Comparison of ENCODE assay signal across 21 cellular contexts in genomic region chr19:9862897-9863296, GRCh38. TPM values are rescaled to one million over a fixed set of nuclear protein-coding genes. Genes with fewer than 3 reads are reported as not detected.
A peak's percentile ranks its signal among the peaks of the same experiment; 100 is the strongest.
DNase-seq lines count a peak whose midpoint lies in the region; ATAC-seq and TF ChIP-seq lines count a peak whose summit lies in the region.
"Had no signal": no experiment of that assay in that cellular context is flagged by ENCODE, and none has a peak within 500 bp of the region (broad histone marks: within the 10 kb centered on the region; RNA-seq: fewer than 3 reads in every experiment).

No MANE protein-coding gene starts in this region.

- H3K27me3 Mint-ChIP-seq in activated naive CD4-positive, alpha-beta T cell treated with anti-CD3 and anti-CD28 coated beads, Interleukin-2, amount 10 ng/mL, durations not matched to agents 7 days and 5 days, result peaks cover 3% of the 10 kb centered on the region
- H3K27me3 Mint-ChIP-seq in activated CD8-positive, alpha-beta T cell treated with anti-CD3 and anti-CD28 coated beads, Interleukin-2, amount 10 ng/mL, durations not matched to agents 7 days and 5 days (ENCODE audit: low read depth), result no peaks in the 10 kb centered on the region
- H3K27me3 Mint-ChIP-seq in effector memory CD8-positive, alpha-beta T cell, result no peaks in the 10 kb centered on the region
- H3K27me3 Mint-ChIP-seq: activated B cell treated with CpG ODN at 0.5 μM for 24 hours had no signal

- no peak overlapping the region for H3K27ac ChIP-seq in SJCRH30
- no peak overlapping the region for H3K27ac ChIP-seq in suprapubic skin
- H3K27ac ChIP-seq: C4-2B, esophagus muscularis mucosa, gastroesophageal sphincter, GM23248, SK-N-MC had no signal

- TF ChIP-seq EP300 in suprapubic skin (IDR thresholded peaks at IDR 0.05), result no peak

- H3K36me3 ChIP-seq in SJCRH30, result no peaks in the 10 kb centered on the region
- peaks cover 8% of the 10 kb centered on the region for H3K36me3 ChIP-seq in suprapubic skin
- H3K36me3 ChIP-seq: esophagus muscularis mucosa had no signal

- WGBS in suprapubic skin, result 75% methylated on average over 8 of the region's 8 CpGs

- H3K27me3 ChIP-seq in SJCRH30, result no peaks in the 10 kb centered on the region
- H3K27me3 ChIP-seq in suprapubic skin, result no peaks in the 10 kb centered on the region
- H3K27me3 ChIP-seq: esophagus muscularis mucosa, gastroesophageal sphincter had no signal

- DNase-seq in activated naive CD4-positive, alpha-beta T cell treated with anti-CD3 and anti-CD28 coated beads, Interleukin-2, amount 10 ng/mL, durations not matched to agents 7 days and 5 days, result peak; percentile 56
- no peak for DNase-seq in activated naive CD4-positive, alpha-beta T cell treated with anti-CD3 and anti-CD28 coated beads, Interleukin-2, amount 50 U/mL, for 16 hours
- peak; percentile 59 for DNase-seq in activated CD8-positive, alpha-beta T cell treated with anti-CD3 and anti-CD28 coated beads, Interleukin-2, amount 10 ng/mL, durations not matched to agents 7 days and 5 days
- no peak for DNase-seq in effector memory CD8-positive, alpha-beta T cell
- DNase-seq in KG1 (lab: John Stamatoyannopoulos, UW) (no peak), SJCRH30 (no peak), suprapubic skin (ENCODE audit: low spot score in 2 of 2) (no peak)
- DNase-seq: activated B cell treated with CpG ODN at 0.5 μM for 24 hours; amygdala; DMS53; effector CD8-positive, alpha-beta T cell; GM23248; kidney; NCI-H510A; stimulated activated CD4-positive, alpha-beta T cell treated with anti-CD3 and anti-CD28 coated beads, Interleukin-4, amount 100 ng/mL, for 4 hours; T-helper 9 cell had no signal

- H3K4me1 ChIP-seq in SJCRH30 (no peaks in the 10 kb centered on the region), suprapubic skin (no peaks in the 10 kb centered on the region)
- H3K4me1 ChIP-seq: esophagus muscularis mucosa, gastroesophageal sphincter had no signal

- peak; percentile 25 for ATAC-seq in activated CD8-positive, alpha-beta T cell treated with anti-CD3 and anti-CD28 coated beads, Interleukin-2, amount 10 ng/mL, durations not matched to agents 7 days and 5 days
- peak; percentile 32 for ATAC-seq in effector memory CD8-positive, alpha-beta T cell (replicated peaks)
- ATAC-seq: gastroesophageal sphincter had no signal

- H3K27ac Mint-ChIP-seq in activated naive CD4-positive, alpha-beta T cell treated with anti-CD3 and anti-CD28 coated beads, Interleukin-2, amount 10 ng/mL, durations not matched to agents 7 days and 5 days, result peak overlapping the region; percentile 96
- H3K27ac Mint-ChIP-seq in activated CD8-positive, alpha-beta T cell treated with anti-CD3 and anti-CD28 coated beads, Interleukin-2, amount 10 ng/mL, durations not matched to agents 7 days and 5 days, result peak overlapping the region; percentile 95
- peak overlapping the region; percentile 67 to 73 for H3K27ac Mint-ChIP-seq in effector memory CD8-positive, alpha-beta T cell
- H3K27ac Mint-ChIP-seq: activated B cell treated with CpG ODN at 0.5 μM for 24 hours had no signal

- no peak for TF ChIP-seq POLR2A in suprapubic skin (IDR thresholded peaks at IDR 0.05)

- H3K4me3 Mint-ChIP-seq in activated naive CD4-positive, alpha-beta T cell treated with anti-CD3 and anti-CD28 coated beads, Interleukin-2, amount 10 ng/mL, durations not matched to agents 7 days and 5 days, result peak overlapping the region; percentile 89
- H3K4me3 Mint-ChIP-seq in activated CD8-positive, alpha-beta T cell treated with anti-CD3 and anti-CD28 coated beads, Interleukin-2, amount 10 ng/mL, durations not matched to agents 7 days and 5 days, result peak overlapping the region; percentile 82
- H3K4me3 Mint-ChIP-seq in effector memory CD8-positive, alpha-beta T cell, result peak overlapping the region; percentile 7 to 16
- H3K4me3 Mint-ChIP-seq: activated B cell treated with CpG ODN at 0.5 μM for 24 hours had no signal

- CTCF ChIA-PET in activated naive CD4-positive, alpha-beta T cell treated with anti-CD3 and anti-CD28 coated beads, Interleukin-2, amount 10 ng/mL, durations not matched to agents 7 days and 5 days (lab: Charles Lee), result no interaction called here
- CTCF ChIA-PET in activated CD8-positive, alpha-beta T cell treated with anti-CD3 and anti-CD28 coated beads, Interleukin-2, amount 10 ng/mL, durations not matched to agents 7 days and 5 days (lab: Charles Lee), result interaction anchor here (0.9 to 1.4 kb wide), 3 partner anchors 27 to 34 kb away, joined by 3 read pairs; partner anchors contain the start of gene PIN1

- H3K4me3 ChIP-seq in SJCRH30 (no peak overlapping the region), suprapubic skin (no peak overlapping the region)
- H3K4me3 ChIP-seq: esophagus muscularis mucosa, gastroesophageal sphincter, GM23248, lung, SK-N-MC had no signal

- no peaks in the 10 kb centered on the region for H3K9me3 Mint-ChIP-seq in activated naive CD4-positive, alpha-beta T cell treated with anti-CD3 and anti-CD28 coated beads, Interleukin-2, amount 10 ng/mL, durations not matched to agents 7 days and 5 days
- no peaks in the 10 kb centered on the region for H3K9me3 Mint-ChIP-seq in activated CD8-positive, alpha-beta T cell treated with anti-CD3 and anti-CD28 coated beads, Interleukin-2, amount 10 ng/mL, durations not matched to agents 7 days and 5 days (ENCODE audit: insufficient read depth)
- H3K9me3 Mint-ChIP-seq in effector memory CD8-positive, alpha-beta T cell, result no peaks in the 10 kb centered on the region
- H3K9me3 Mint-ChIP-seq: activated B cell treated with CpG ODN at 0.5 μM for 24 hours had no signal

- H3K4me1 Mint-ChIP-seq in activated naive CD4-positive, alpha-beta T cell treated with anti-CD3 and anti-CD28 coated beads, Interleukin-2, amount 10 ng/mL, durations not matched to agents 7 days and 5 days, result peaks cover 93% of the 10 kb centered on the region
- H3K4me1 Mint-ChIP-seq in activated CD8-positive, alpha-beta T cell treated with anti-CD3 and anti-CD28 coated beads, Interleukin-2, amount 10 ng/mL, durations not matched to agents 7 days and 5 days (ENCODE audit: low read depth), result peaks cover 93% of the 10 kb centered on the region
- H3K4me1 Mint-ChIP-seq in effector memory CD8-positive, alpha-beta T cell (ENCODE audit: low read depth in 2 of 2), result peaks cover 43 to 61% of the 10 kb centered on the region in 2 donors

- peaks cover 10% of the 10 kb centered on the region for H3K36me3 Mint-ChIP-seq in activated naive CD4-positive, alpha-beta T cell treated with anti-CD3 and anti-CD28 coated beads, Interleukin-2, amount 10 ng/mL, durations not matched to agents 7 days and 5 days
- H3K36me3 Mint-ChIP-seq in activated CD8-positive, alpha-beta T cell treated with anti-CD3 and anti-CD28 coated beads, Interleukin-2, amount 10 ng/mL, durations not matched to agents 7 days and 5 days (ENCODE audit: low read depth), result peaks cover 16% of the 10 kb centered on the region
- no peaks in the 10 kb centered on the region for H3K36me3 Mint-ChIP-seq in effector memory CD8-positive, alpha-beta T cell (ENCODE audit: insufficient read depth)

- no peaks in the 10 kb centered on the region for H3K9me3 ChIP-seq in SJCRH30 (replicated peaks)
- H3K9me3 ChIP-seq in suprapubic skin, result no peaks in the 10 kb centered on the region
- H3K9me3 ChIP-seq: esophagus muscularis mucosa, gastroesophageal sphincter had no signal

- POLR2A ChIA-PET in activated CD8-positive, alpha-beta T cell treated with anti-CD3 and anti-CD28 coated beads, Interleukin-2, amount 10 ng/mL, durations not matched to agents 7 days and 5 days (lab: Charles Lee), result no interaction called here

- TF ChIP-seq CTCF in suprapubic skin (IDR thresholded peaks at IDR 0.05), result no peak

RNA-seq across cellular contexts. Expression of gene PIN1, which starts 27.8 kb away (rescaled TPM):
- 100 to 1,000 TPM; 114 to 117 TPM for total RNA-seq in activated CD8-positive, alpha-beta T cell treated with anti-CD3 and anti-CD28 coated beads, Interleukin-2, amount 10 ng/mL, durations not matched to agents 7 days and 5 days
- 90.1 and 105 TPM in 2 replicates for total RNA-seq in SJCRH30 (2014; rRNA removed; shearing (Covaris generic))
- total RNA-seq in suprapubic skin, result 10 to 100 TPM; 60.5 to 75.9 (median 65.8) TPM

RNA-seq across cellular contexts. Expression of gene UBL5, which starts 35.2 kb away (rescaled TPM):
- total RNA-seq in activated CD8-positive, alpha-beta T cell treated with anti-CD3 and anti-CD28 coated beads, Interleukin-2, amount 10 ng/mL, durations not matched to agents 7 days and 5 days, result 100 to 1,000 TPM; 383 to 395 TPM
- total RNA-seq in SJCRH30 (2014; rRNA removed; shearing (Covaris generic)), result 250 and 326 TPM in 2 replicates
- 100 to 1,000 TPM; 170 to 337 (median 261) TPM for total RNA-seq in suprapubic skin

RNA-seq across cellular contexts. Expression of gene FBXL12, which starts 44.0 kb away (rescaled TPM):
- total RNA-seq in activated CD8-positive, alpha-beta T cell treated with anti-CD3 and anti-CD28 coated beads, Interleukin-2, amount 10 ng/mL, durations not matched to agents 7 days and 5 days, result 10 to 100 TPM; 26.4 to 29.0 TPM
- total RNA-seq in SJCRH30 (2014; rRNA removed; shearing (Covaris generic)), result 20.0 and 20.6 TPM in 2 replicates
- 10 to 100 TPM; 22.2 to 39.9 (median 29.8) TPM for total RNA-seq in suprapubic skin

Comparison
In these comparisons a context has a peak if more than half of its experiments do, and no peak if none do; other contexts are left out.
1. DNase-seq: peak in activated naive CD4-positive, alpha-beta T cell treated with anti-CD3 and anti-CD28 coated beads, Interleukin-2, amount 10 ng/mL, durations not matched to agents 7 days and 5 days (single experiment) and activated CD8-positive, alpha-beta T cell treated with anti-CD3 and anti-CD28 coated beads, Interleukin-2, amount 10 ng/mL, durations not matched to agents 7 days and 5 days (single experiment); none in activated naive CD4-positive, alpha-beta T cell treated with anti-CD3 and anti-CD28 coated beads, Interleukin-2, amount 50 U/mL, for 16 hours (single experiment), effector memory CD8-positive, alpha-beta T cell (0 of 3), KG1 (single experiment), SJCRH30 (0 of 2) and suprapubic skin (0 of 2).
2. H3K4me3 Mint-ChIP-seq: peak in every context shown above with its lines; median percentile 89 in activated naive CD4-positive, alpha-beta T cell treated with anti-CD3 and anti-CD28 coated beads, Interleukin-2, amount 10 ng/mL, durations not matched to agents 7 days and 5 days; 82 in activated CD8-positive, alpha-beta T cell treated with anti-CD3 and anti-CD28 coated beads, Interleukin-2, amount 10 ng/mL, durations not matched to agents 7 days and 5 days; 12 in effector memory CD8-positive, alpha-beta T cell.
3. Peak in every context shown above with its lines, with median percentiles within 50 percentile points of each other: H3K27ac Mint-ChIP-seq.